In genomic region chr2:171160119-171160629, GRCh38 we compare ENCODE assay signal across 8 cellular contexts. TPM values are rescaled to one million over a fixed set of nuclear protein-coding genes. Genes with fewer than 3 reads are reported as not detected.
DNase-seq lines count a peak whose midpoint lies in the region; ATAC-seq and TF ChIP-seq lines count a peak whose summit lies in the region.

No MANE protein-coding gene starts in this region.

- BruUV-seq in PC-9 (replicated peaks; lab: Mats Ljungman, UMichigan) = no TSS peak

- under 1% methylated on average over 16 of the region's 50 CpGs for WGBS in suprapubic skin

- H3K4me3 ChIP-seq in PC-9 (peak overlapping the region; percentile 93), suprapubic skin (peak overlapping the region; percentile 75)

- H2AFZ ChIP-seq in PC-9 = peak overlapping the region; percentile 96

- H3K9me3 ChIP-seq in PC-9 (ENCODE audit: insufficient read depth, low read depth) (no peaks in the 10 kb centered on the region), suprapubic skin (no peaks in the 10 kb centered on the region)

- no peaks in the 10 kb centered on the region for H3K27me3 ChIP-seq in PC-9 (ENCODE audit: insufficient read depth, low read depth)
- no peaks in the 10 kb centered on the region for H3K27me3 ChIP-seq in foreskin keratinocyte
- no peaks in the 10 kb centered on the region for H3K27me3 ChIP-seq in suprapubic skin

- peaks cover 38% of the 10 kb centered on the region for H4K20me1 ChIP-seq in PC-9 (ENCODE audit: insufficient read depth)

- H3K4me2 ChIP-seq in PC-9 = peak overlapping the region; percentile 91

- DNase-seq in AML-193 (lab: John Stamatoyannopoulos, UW) (peak; percentile 30 to 38), PC-9 (no peak), activated gamma-delta T cell treated with Interleukin-2 at 50 U/mL for 16 hours (peak; percentile 58), foreskin keratinocyte (peak in 1 of 2 donors; percentile 51), nucleus accumbens (lab: John Stamatoyannopoulos, UW) (peak in 49 of 56 donors; percentile 11 to 79 (median 58)), suprapubic skin (ENCODE audit: low spot score in 2 of 2) (peak; percentile 83 to 88)

- peaks cover under 1% of the 10 kb centered on the region; the same call in 1 of the 2 replicates for H3K36me3 ChIP-seq in PC-9 (ENCODE audit: low read depth)
- no peaks in the 10 kb centered on the region for H3K36me3 ChIP-seq in suprapubic skin

- peaks cover 60% of the 10 kb centered on the region for H3K79me2 ChIP-seq in PC-9 (ENCODE audit: low read depth)

- H3K9me2 ChIP-seq in PC-9 (ENCODE audit: insufficient read depth) = no peaks in the 10 kb centered on the region

- H3K27ac ChIP-seq in PC-9 = peak overlapping the region; percentile 93
- H3K27ac ChIP-seq in foreskin keratinocyte = peak overlapping the region; percentile 96
- peak overlapping the region; percentile 96 for H3K27ac ChIP-seq in suprapubic skin

- H3F3A ChIP-seq in PC-9 (ENCODE audit: insufficient read depth, low read depth) = peaks cover 25% of the 10 kb centered on the region

- H3K4me1 ChIP-seq in PC-9 (replicated peaks; ENCODE audit: insufficient read depth) (peaks cover 63% of the 10 kb centered on the region), foreskin keratinocyte (peaks cover 8% of the 10 kb centered on the region), suprapubic skin (peaks cover 21% of the 10 kb centered on the region)

- no peak for TF ChIP-seq POLR2A in suprapubic skin (IDR thresholded peaks at IDR 0.05)

- intact Hi-C loops in PC-9 (cut with micrococcal nuclease; ENCODE audit: unreplicated experiment) = loop anchor here (2.0 to 5.0 kb wide), 2 partner anchors 65 to 362 kb away; partner anchors contain the start of gene CYBRD1

- TF ChIP-seq EP300 in suprapubic skin (IDR thresholded peaks at IDR 0.05) = no peak

- CTCF ChIA-PET in PC-9 (lab: Charles Lee) = interaction anchor here (0.7 kb wide), 1 partner anchor 188 kb away, joined by 20 read pairs; no protein-coding TSS in a partner anchor

- TF ChIP-seq CTCF in PC-9 (conservative IDR thresholded peaks at IDR 0.05) (no peak), foreskin keratinocyte (conservative IDR thresholded peaks at IDR 0.05) (no peak), suprapubic skin (IDR thresholded peaks at IDR 0.05) (no peak)

- ATAC-seq in GM19351 (IDR thresholded peaks at IDR 0.05; ENCODE audit: unreplicated experiment) = peak; percentile 18
- ATAC-seq in HG03521 (IDR thresholded peaks at IDR 0.05; ENCODE audit: unreplicated experiment) = peak; percentile 22
- ATAC-seq in foreskin keratinocyte = peak; percentile 62

- POLR2A ChIA-PET in PC-9 (lab: Charles Lee; ENCODE audit: unreplicated experiment) = interaction anchor here (0.5 to 0.6 kb wide), 3 partner anchors 22 to 137 kb away, joined by 4 to 7 read pairs (median 5); no protein-coding TSS in a partner anchor

RNA-seq across cellular contexts. Expression of gene TLK1, which starts 0.5 kb away (rescaled TPM):
- 74.1 and 101 TPM in 2 replicates for total RNA-seq in PC-9 (2021)
- total RNA-seq in foreskin keratinocyte = 24.0 and 26.8 TPM in 2 replicates
- 5.3 and 6.9 TPM in 2 replicates for polyA plus RNA-seq in foreskin keratinocyte
- 10 to 100 TPM; 24.9 to 60.4 (median 38.3) TPM for total RNA-seq in suprapubic skin

Comparison
In these comparisons a context has a peak if more than half of its experiments do, and no peak if none do; other contexts are left out.
1. DNase-seq: peak in AML-193 (2 of 2), activated gamma-delta T cell treated with Interleukin-2 at 50 U/mL for 16 hours (single experiment), nucleus accumbens (49 of 56) and suprapubic skin (2 of 2); none in PC-9 (0 of 2).
2. Peak in every context shown above with its lines, with median percentiles within 50 percentile points of each other: ATAC-seq and H3K27ac ChIP-seq.